12 cellular contexts compared by ENCODE assay signal in the genomic region with DNA sequence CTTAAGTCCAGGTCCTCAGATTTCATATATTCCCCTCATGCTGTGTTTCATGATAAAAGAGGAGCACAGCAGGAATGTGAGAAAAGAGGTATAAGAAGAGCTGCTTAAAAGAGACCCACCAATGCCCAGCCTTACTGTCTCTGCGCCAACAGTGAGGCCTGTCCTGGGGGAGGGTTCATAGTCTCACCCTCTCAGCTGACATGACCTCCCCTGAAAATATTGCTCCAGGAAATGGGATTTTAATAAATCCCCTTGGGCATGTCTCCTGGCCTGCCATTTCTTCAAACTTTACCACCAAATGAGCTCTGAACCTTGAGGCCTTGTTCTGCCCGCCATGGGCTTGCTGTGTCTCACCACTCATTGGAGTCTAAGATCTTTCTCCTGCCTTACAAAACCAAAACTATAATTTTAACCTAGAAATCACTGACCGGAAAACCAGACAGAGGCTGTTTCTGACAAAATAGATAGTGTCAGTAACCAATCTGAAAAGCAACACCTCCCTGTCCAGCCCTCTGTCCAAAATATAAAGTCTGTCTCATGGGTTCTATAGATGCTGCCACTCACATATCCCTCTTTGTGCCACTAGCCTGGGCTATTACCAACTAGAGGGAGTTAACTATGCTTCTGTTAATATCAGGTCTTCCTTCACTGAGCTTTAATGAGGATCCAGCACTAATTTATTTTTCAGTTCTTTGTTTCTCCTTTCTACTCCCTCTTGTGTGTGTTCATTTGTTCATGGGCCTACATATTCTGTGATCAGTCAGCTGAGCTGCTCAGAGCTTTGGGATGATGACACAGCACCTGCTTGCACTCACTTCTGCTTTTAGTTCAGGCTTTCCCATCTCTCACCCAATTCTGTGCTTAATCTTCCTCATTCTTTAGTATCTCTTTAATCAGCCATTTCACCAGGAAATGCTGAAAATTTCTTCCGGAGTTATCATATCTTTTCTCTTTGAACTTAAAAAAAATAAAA. TPM values are rescaled to one million over a fixed set of nuclear protein-coding genes. Genes with fewer than 3 reads are reported as not detected.
DNase-seq lines count a peak whose midpoint lies in the region; ATAC-seq and TF ChIP-seq lines count a peak whose summit lies in the region.
"Had no signal": no experiment of that assay in that cellular context is flagged by ENCODE, and none has a peak within 500 bp of the region (broad histone marks: within the 10 kb centered on the region; RNA-seq: fewer than 3 reads in every experiment).

A gene with protein sequence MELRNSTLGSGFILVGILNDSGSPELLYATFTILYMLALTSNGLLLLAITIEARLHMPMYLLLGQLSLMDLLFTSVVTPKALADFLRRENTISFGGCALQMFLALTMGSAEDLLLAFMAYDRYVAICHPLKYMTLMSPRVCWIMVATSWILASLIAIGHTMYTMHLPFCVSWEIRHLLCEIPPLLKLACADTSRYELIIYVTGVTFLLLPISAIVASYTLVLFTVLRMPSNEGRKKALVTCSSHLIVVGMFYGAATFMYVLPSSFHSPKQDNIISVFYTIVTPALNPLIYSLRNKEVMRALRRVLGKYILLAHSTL (minus strand): TSS at position 51 of the 973 bp plus-strand sequence. CDS start 3,019 bp downstream, outside the sequence.

- intact Hi-C loops in left lung (cut with DNase I): no loop called here

- H3K36me3 ChIP-seq in left lung (no peaks in the 10 kb centered on the region), MG63 (no peaks in the 10 kb centered on the region), right atrium auricular region (no peaks in the 10 kb centered on the region)
- H3K36me3 ChIP-seq in CD8-positive, alpha-beta memory T cell (ENCODE audit: insufficient read depth, low read length): no peaks in the 10 kb centered on the region

- peaks cover 3 to 4% of the 10 kb centered on the region in 2 donors for H3K27me3 Mint-ChIP-seq in CD8-positive, alpha-beta memory T cell
- H3K27me3 Mint-ChIP-seq in endothelial cell (ENCODE audit: unreplicated experiment): peaks cover 1% of the 10 kb centered on the region

- no peaks in the 10 kb centered on the region for H3K4me1 ChIP-seq in left lung
- no peaks in the 10 kb centered on the region for H3K4me1 ChIP-seq in CD8-positive, alpha-beta memory T cell (ENCODE audit: insufficient read depth, low read length)
- no peaks in the 10 kb centered on the region for H3K4me1 ChIP-seq in right atrium auricular region

- H3K27ac ChIP-seq in left lung: peak within 1 kb of the TSS in 1 of 2 donors; percentile 7
- H3K27ac ChIP-seq in CD8-positive, alpha-beta memory T cell (ENCODE audit: low read depth, low read length): no peak within 1 kb of the TSS
- H3K27ac ChIP-seq in right atrium auricular region: no peak within 1 kb of the TSS

- H3K9me3 ChIP-seq in left lung (no peaks in the 10 kb centered on the region), MG63 (no peaks in the 10 kb centered on the region), right atrium auricular region (no peaks in the 10 kb centered on the region)
- no peaks in the 10 kb centered on the region for H3K9me3 ChIP-seq in CD8-positive, alpha-beta memory T cell (ENCODE audit: low read length)

- H3K4me1 Mint-ChIP-seq in CD8-positive, alpha-beta memory T cell: no peaks in the 10 kb centered on the region
- H3K4me1 Mint-ChIP-seq in endothelial cell (ENCODE audit: unreplicated experiment): no peaks in the 10 kb centered on the region

- H3K4me3 ChIP-seq in left lung (no peak within 1 kb of the TSS), MG63 (no peak within 1 kb of the TSS), right atrium auricular region (no peak within 1 kb of the TSS)
- no peak within 1 kb of the TSS for H3K4me3 ChIP-seq in CD8-positive, alpha-beta memory T cell (ENCODE audit: low read length)

- H3K4me3 Mint-ChIP-seq in CD8-positive, alpha-beta memory T cell: no peak within 1 kb of the TSS
- no peak within 1 kb of the TSS for H3K4me3 Mint-ChIP-seq in endothelial cell (ENCODE audit: unreplicated experiment)

- TF ChIP-seq CTCF in left lung (IDR thresholded peaks at IDR 0.05) (no peak), endothelial cell (IDR thresholded peaks at IDR 0.05; ENCODE audit: unreplicated experiment) (no peak), right atrium auricular region (IDR thresholded peaks at IDR 0.05) (no peak)

- H3K9me3 Mint-ChIP-seq in CD8-positive, alpha-beta memory T cell: no peaks in the 10 kb centered on the region
- H3K9me3 Mint-ChIP-seq in endothelial cell (ENCODE audit: unreplicated experiment): no peaks in the 10 kb centered on the region

- DNase-seq in left lung (peak in 1 of 2 donors; percentile 40), endothelial cell (ENCODE audit: low spot score) (no peak), MG63 (no peak), right atrium auricular region (ENCODE audit: low spot score) (no peak)
- no peak for DNase-seq in CD8-positive, alpha-beta memory T cell
- DNase-seq: cortex of kidney; kidney; NCI-H2029; stimulated activated CD4-positive, alpha-beta T cell treated with anti-CD3 and anti-CD28 coated beads, Interleukin-1b, Interleukin-23, amount 100 ng/mL, for 48 hours had no signal

- no peaks in the 10 kb centered on the region for H3K36me3 Mint-ChIP-seq in CD8-positive, alpha-beta memory T cell
- no peaks in the 10 kb centered on the region for H3K36me3 Mint-ChIP-seq in endothelial cell (ENCODE audit: low read depth, unreplicated experiment)

- peak within 1 kb of the TSS in 2 of 8 donors; percentile 12 to 49 for H3K27ac Mint-ChIP-seq in CD8-positive, alpha-beta memory T cell
- H3K27ac Mint-ChIP-seq in endothelial cell (ENCODE audit: unreplicated experiment): no peak within 1 kb of the TSS

- no peaks in the 10 kb centered on the region for H3K27me3 ChIP-seq in left lung
- H3K27me3 ChIP-seq in CD8-positive, alpha-beta memory T cell (ENCODE audit: insufficient read depth, low read length, poor library complexity, severe bottlenecking): no peaks in the 10 kb centered on the region
- H3K27me3 ChIP-seq in MG63: peaks cover 4% of the 10 kb centered on the region; the same call in 1 of the 2 replicates
- no peaks in the 10 kb centered on the region for H3K27me3 ChIP-seq in right atrium auricular region

- CTCF ChIA-PET in CD8-positive, alpha-beta memory T cell (lab: Charles Lee): interaction anchor here (1.3 to 1.4 kb wide), 2 partner anchors 34 to 342 kb away, joined by 3 read pairs; no protein-coding TSS in a partner anchor

- POLR2A ChIA-PET in CD8-positive, alpha-beta memory T cell (lab: Charles Lee): no interaction called here

- peak; percentile 95 for ATAC-seq in GM18858 (IDR thresholded peaks at IDR 0.05; ENCODE audit: unreplicated experiment)
- peak; percentile 92 for ATAC-seq in GM21786 (IDR thresholded peaks at IDR 0.05; ENCODE audit: unreplicated experiment)
- ATAC-seq in HG03565 (IDR thresholded peaks at IDR 0.05; ENCODE audit: unreplicated experiment): peak; percentile 89
- peak; percentile 66 for ATAC-seq in left lung

RNA-seq across cellular contexts. Expression of the gene that starts here (rescaled TPM):
- total RNA-seq in left lung (under 1 TPM; 0.13 to 0.20 TPM), endothelial cell (ENCODE audit: unreplicated experiment) (0.26 TPM), right atrium auricular region (not detected)
- total RNA-seq in CD8-positive, alpha-beta memory T cell: not detected
- polyA plus RNA-seq in CD8-positive, alpha-beta memory T cell: not detected
- total RNA-seq in MG63 (2014; rRNA removed; shearing (Covaris generic); ENCODE audit: low replicate concordance): 0.33 TPM in 1 of 2 replicates, not detected in the other

Comparison
In these comparisons a context has a peak if more than half of its experiments do, and no peak if none do; other contexts are left out.
1. Peak in ATAC-seq in left lung; RNA of the gene not detected or under 1 TPM.